18 cellular contexts compared by ENCODE assay signal in the genomic region with DNA sequence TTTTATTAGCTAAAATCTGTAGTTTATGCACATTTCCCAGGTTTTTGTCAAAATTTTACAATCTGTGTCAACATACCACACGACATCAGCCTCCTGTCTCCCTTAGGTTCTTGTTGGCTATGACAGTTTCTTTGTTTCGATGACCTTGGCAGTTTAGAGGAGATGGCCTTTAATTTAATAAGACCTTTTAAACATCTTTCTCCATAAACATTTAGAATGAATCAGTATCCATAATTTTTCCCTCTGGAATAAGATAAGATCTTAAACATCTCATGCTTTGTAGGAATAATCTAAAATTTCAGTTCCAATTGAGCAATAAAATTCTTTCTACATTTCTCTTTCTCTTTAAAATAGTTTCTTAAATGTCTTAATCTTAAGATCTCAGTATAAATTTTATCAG. TPM values are rescaled to one million over a fixed set of nuclear protein-coding genes. Genes with fewer than 3 reads are reported as not detected.
DNase-seq lines count a peak whose midpoint lies in the region; ATAC-seq and TF ChIP-seq lines count a peak whose summit lies in the region.
"Had no signal": no experiment of that assay in that cellular context is flagged by ENCODE, and none has a peak within 500 bp of the region (broad histone marks: within the 10 kb centered on the region; RNA-seq: fewer than 3 reads in every experiment).

No MANE protein-coding gene starts in this region.

- H3K27me3 ChIP-seq in heart right ventricle: no peaks in the 10 kb centered on the region
- no peaks in the 10 kb centered on the region for H3K27me3 ChIP-seq in adipocyte (replicated peaks; ENCODE audit: control insufficient read depth, insufficient read depth, low read length)
- no peaks in the 10 kb centered on the region for H3K27me3 ChIP-seq in foreskin keratinocyte
- no peaks in the 10 kb centered on the region for H3K27me3 ChIP-seq in tibial artery

- in situ Hi-C loops in KBM-7 (cut with MboI; ENCODE audit: low pct_unique_long_range_greater_than_20kb, low sequenced_read_pairs): no loop called here

- no peak for DNase-seq in heart right ventricle
- no peak for DNase-seq in left cardiac atrium
- DNase-seq in adipocyte (ENCODE audit: low read depth): peak; percentile 68
- no peak for DNase-seq in foreskin keratinocyte
- no peak for DNase-seq in tibial artery
- DNase-seq in GM03348 (ENCODE audit: low spot score): no peak
- DNase-seq in KBM-7: no peak
- DNase-seq: activated B cell treated with CpG ODN at 0.5 μM for 24 hours; activated CD8-positive, alpha-beta memory T cell treated with anti-CD3 and anti-CD28 coated beads for 24 hours; CD8-positive, alpha-beta T cell; DMS79 treated with DMSO at 0.1 percent for 48 hours; H7; hypothalamus; NCI-H187; NCI-H446 treated with DMSO at 0.1 percent for 48 hours; nephron progenitor cell; T-helper 17 cell had no signal

- H3K4me1 ChIP-seq in heart right ventricle: peaks cover 0 to 29% (median 16%) of the 10 kb centered on the region in 9 donors
- H3K4me1 ChIP-seq in adipocyte (ENCODE audit: control insufficient read depth, insufficient read depth, low read length): peaks cover 27% of the 10 kb centered on the region
- H3K4me1 ChIP-seq in foreskin keratinocyte: peaks cover 32% of the 10 kb centered on the region
- peaks cover 0 to 22% (median 11%) of the 10 kb centered on the region in 4 donors for H3K4me1 ChIP-seq in tibial artery

- H3K9ac ChIP-seq in adipocyte (ENCODE audit: low read length): peak overlapping the region; percentile 74

- no peak overlapping the region for H3K4me3 ChIP-seq in heart right ventricle
- H3K4me3 ChIP-seq in adipocyte (ENCODE audit: low read length): no peak overlapping the region
- H3K4me3 ChIP-seq in tibial artery: no peak overlapping the region

- H3K36me3 ChIP-seq in heart right ventricle (no peaks in the 10 kb centered on the region), adipocyte (ENCODE audit: control insufficient read depth, insufficient read depth, low read length, severe bottlenecking) (no peaks in the 10 kb centered on the region), tibial artery (no peaks in the 10 kb centered on the region)

- H3K9me3 ChIP-seq in heart right ventricle (peaks cover 0 to 5% (median 0%) of the 10 kb centered on the region in 11 donors), adipocyte (ENCODE audit: control insufficient read depth, low read length) (no peaks in the 10 kb centered on the region), tibial artery (no peaks in the 10 kb centered on the region)

- ATAC-seq in heart right ventricle: no peak
- ATAC-seq in left cardiac atrium: no peak
- no peak for ATAC-seq in foreskin keratinocyte
- ATAC-seq in GM19463 (IDR thresholded peaks at IDR 0.05; ENCODE audit: unreplicated experiment): no peak
- ATAC-seq: CD8-positive, alpha-beta T cell; T-helper 17 cell had no signal

- peak overlapping the region; percentile 74 to 88 (median 81) for H3K27ac ChIP-seq in heart right ventricle
- H3K27ac ChIP-seq in foreskin keratinocyte: peak overlapping the region; percentile 68
- peak overlapping the region; percentile 77 to 82 for H3K27ac ChIP-seq in tibial artery

- intact Hi-C loops in heart right ventricle (cut with DNase I) (loop anchor here in 4 of 10 donors (5.0 to 10.0 kb wide), 3 partner anchors 63 to 73 kb away; a partner anchor contains a TSS), left cardiac atrium (cut with DNase I) (loop anchor here in 1 of 2 donors (2.0 kb wide), 1 partner anchor 71 kb away; a partner anchor contains a TSS), tibial artery (cut with DNase I; ENCODE audit: low total_unique reads) (loop anchor here (2.0 to 10.0 kb wide), 2 partner anchors 29 to 73 kb away; a partner anchor contains a TSS)

- TF ChIP-seq CTCF in heart right ventricle (IDR thresholded peaks at IDR 0.05): no peak
- no peak for TF ChIP-seq CTCF in foreskin keratinocyte (conservative IDR thresholded peaks at IDR 0.05)
- no peak for TF ChIP-seq CTCF in tibial artery (IDR thresholded peaks at IDR 0.05)

- 95 to 100% methylated on average over 2 of the region's 2 CpGs for WGBS in heart right ventricle, 2 donors

RNA-seq across cellular contexts. Expression of a gene that starts 28.7 kb away (rescaled TPM):
- total RNA-seq in heart right ventricle: 10 to 100 TPM; 57.6 to 94.2 (median 75.0) TPM
- polyA plus RNA-seq in heart right ventricle: 10 to 100 TPM; 24.7 to 30.6 TPM
- total RNA-seq in left cardiac atrium: 10 to 100 TPM; 53.0 to 68.3 TPM
- total RNA-seq in foreskin keratinocyte: 29.0 and 30.1 TPM in 2 replicates
- polyA plus RNA-seq in foreskin keratinocyte: 4.9 and 5.5 TPM in 2 replicates
